10 cellular contexts compared by ENCODE assay signal in genomic region chr11:126341760-126342161, GRCh38. TPM values are rescaled to one million over a fixed set of nuclear protein-coding genes. Genes with fewer than 3 reads are reported as not detected.
DNase-seq lines count a peak whose midpoint lies in the region; ATAC-seq and TF ChIP-seq lines count a peak whose summit lies in the region.
"Had no signal": no experiment of that assay in that cellular context is flagged by ENCODE, and none has a peak within 500 bp of the region (broad histone marks: within the 10 kb centered on the region; RNA-seq: fewer than 3 reads in every experiment).

No MANE protein-coding gene starts in this region.

- DNase-seq in HL-60 (ENCODE audit: low read depth in 1 of 2, low spot score in 1 of 2) (no peak), foreskin melanocyte (peak; percentile 85), UCSD-AML1 (lab: John Stamatoyannopoulos, UW; ENCODE audit: unreplicated experiment) (no peak)
- no peak for DNase-seq in activated CD8-positive, alpha-beta T cell treated with anti-CD3 and anti-CD28 coated beads, Interleukin-2, amount 10 ng/mL, durations not matched to agents 7 days and 5 days
- DNase-seq in activated CD4-positive, alpha-beta T cell treated with anti-CD3 and anti-CD28 coated beads, Interleukin-2, amount 10 ng/mL, durations not matched to agents 7 days and 5 days, result no peak
- DNase-seq: glutamatergic neuron, NCI-H1417 had no signal

- no peak overlapping the region for H2AFZ ChIP-seq in ACC112 (ENCODE audit: low read length, unreplicated experiment)

- peaks cover 56% of the 10 kb centered on the region for H3K4me1 ChIP-seq in ACC112 (ENCODE audit: control insufficient read depth, insufficient read depth, low read length, unreplicated experiment)

- no peak overlapping the region for H3K4me3 Mint-ChIP-seq in activated CD8-positive, alpha-beta T cell treated with anti-CD3 and anti-CD28 coated beads, Interleukin-2, amount 10 ng/mL, durations not matched to agents 7 days and 5 days
- H3K4me3 Mint-ChIP-seq in activated CD4-positive, alpha-beta T cell treated with anti-CD3 and anti-CD28 coated beads, Interleukin-2, amount 10 ng/mL, durations not matched to agents 7 days and 5 days, result no peak overlapping the region

- TF ChIP-seq CTCF in HL-60 (IDR thresholded peaks at IDR 0.05; ENCODE audit: insufficient read depth, low read length), result no peak

- POLR2A ChIA-PET in activated CD8-positive, alpha-beta T cell treated with anti-CD3 and anti-CD28 coated beads, Interleukin-2, amount 10 ng/mL, durations not matched to agents 7 days and 5 days (lab: Charles Lee), result interaction anchor here (1.2 kb wide), 1 partner anchor 12 kb away, joined by 4 read pairs; no protein-coding TSS in a partner anchor
- POLR2A ChIA-PET in activated CD4-positive, alpha-beta T cell treated with anti-CD3 and anti-CD28 coated beads, Interleukin-2, amount 10 ng/mL, durations not matched to agents 7 days and 5 days (lab: Charles Lee), result interaction anchor here (0.5 kb wide), 1 partner anchor 725 kb away, joined by 3 read pairs; no protein-coding TSS in a partner anchor

- H3K9me3 Mint-ChIP-seq in activated CD8-positive, alpha-beta T cell treated with anti-CD3 and anti-CD28 coated beads, Interleukin-2, amount 10 ng/mL, durations not matched to agents 7 days and 5 days (ENCODE audit: insufficient read depth), result no peaks in the 10 kb centered on the region
- no peaks in the 10 kb centered on the region for H3K9me3 Mint-ChIP-seq in activated CD4-positive, alpha-beta T cell treated with anti-CD3 and anti-CD28 coated beads, Interleukin-2, amount 10 ng/mL, durations not matched to agents 7 days and 5 days

- H3K36me3 ChIP-seq in ACC112 (ENCODE audit: insufficient read depth, low read length), result no peaks in the 10 kb centered on the region

- peaks cover 38% of the 10 kb centered on the region for H3K36me3 Mint-ChIP-seq in activated CD8-positive, alpha-beta T cell treated with anti-CD3 and anti-CD28 coated beads, Interleukin-2, amount 10 ng/mL, durations not matched to agents 7 days and 5 days (ENCODE audit: low read depth)
- H3K36me3 Mint-ChIP-seq in activated CD4-positive, alpha-beta T cell treated with anti-CD3 and anti-CD28 coated beads, Interleukin-2, amount 10 ng/mL, durations not matched to agents 7 days and 5 days (ENCODE audit: low read depth), result peaks cover 21% of the 10 kb centered on the region

- no peaks in the 10 kb centered on the region for H3K79me2 ChIP-seq in ACC112 (ENCODE audit: control insufficient read depth, insufficient read depth, low read length, unreplicated experiment)

- ATAC-seq in activated CD8-positive, alpha-beta T cell treated with anti-CD3 and anti-CD28 coated beads, Interleukin-2, amount 10 ng/mL, durations not matched to agents 7 days and 5 days, result no peak
- ATAC-seq in HG03520 (IDR thresholded peaks at IDR 0.05; ENCODE audit: unreplicated experiment) (no peak), GM21529 (IDR thresholded peaks at IDR 0.05; ENCODE audit: unreplicated experiment) (no peak)

- H3K27me3 ChIP-seq in ACC112 (ENCODE audit: insufficient read depth, low read length), result no peaks in the 10 kb centered on the region
- no peaks in the 10 kb centered on the region for H3K27me3 ChIP-seq in HL-60 (ENCODE audit: insufficient read depth, poor library complexity, severe bottlenecking)

- CTCF ChIA-PET in activated CD8-positive, alpha-beta T cell treated with anti-CD3 and anti-CD28 coated beads, Interleukin-2, amount 10 ng/mL, durations not matched to agents 7 days and 5 days (lab: Charles Lee), result interaction anchor here (0.9 kb wide), 1 partner anchor 24 kb away, joined by 5 read pairs; no protein-coding TSS in a partner anchor
- CTCF ChIA-PET in activated CD4-positive, alpha-beta T cell treated with anti-CD3 and anti-CD28 coated beads, Interleukin-2, amount 10 ng/mL, durations not matched to agents 7 days and 5 days (lab: Charles Lee), result interaction anchor here (1.3 kb wide), 1 partner anchor 11 kb away, joined by 4 read pairs; no protein-coding TSS in a partner anchor

- H3K27ac ChIP-seq in ACC112 (ENCODE audit: low read depth, low read length) (peak overlapping the region; percentile 63), HL-60 (replicated peaks) (peak overlapping the region; percentile 21; the same call in 1 of the 2 replicates)

- H3K4me1 Mint-ChIP-seq in activated CD8-positive, alpha-beta T cell treated with anti-CD3 and anti-CD28 coated beads, Interleukin-2, amount 10 ng/mL, durations not matched to agents 7 days and 5 days (ENCODE audit: low read depth), result peaks cover 28% of the 10 kb centered on the region
- H3K4me1 Mint-ChIP-seq in activated CD4-positive, alpha-beta T cell treated with anti-CD3 and anti-CD28 coated beads, Interleukin-2, amount 10 ng/mL, durations not matched to agents 7 days and 5 days, result peaks cover 20% of the 10 kb centered on the region

- peak overlapping the region; percentile 65 for H3K27ac Mint-ChIP-seq in activated CD8-positive, alpha-beta T cell treated with anti-CD3 and anti-CD28 coated beads, Interleukin-2, amount 10 ng/mL, durations not matched to agents 7 days and 5 days
- H3K27ac Mint-ChIP-seq in activated CD4-positive, alpha-beta T cell treated with anti-CD3 and anti-CD28 coated beads, Interleukin-2, amount 10 ng/mL, durations not matched to agents 7 days and 5 days, result no peak overlapping the region

- H3K4me3 ChIP-seq in ACC112 (ENCODE audit: low read depth, low read length), result no peak overlapping the region
- H3K4me3 ChIP-seq in HL-60 (replicated peaks; ENCODE audit: insufficient read depth, low read length), result no peak overlapping the region

- no peaks in the 10 kb centered on the region for H3K27me3 Mint-ChIP-seq in activated CD8-positive, alpha-beta T cell treated with anti-CD3 and anti-CD28 coated beads, Interleukin-2, amount 10 ng/mL, durations not matched to agents 7 days and 5 days (ENCODE audit: low read depth)
- no peaks in the 10 kb centered on the region for H3K27me3 Mint-ChIP-seq in activated CD4-positive, alpha-beta T cell treated with anti-CD3 and anti-CD28 coated beads, Interleukin-2, amount 10 ng/mL, durations not matched to agents 7 days and 5 days

RNA-seq across cellular contexts. Expression of gene ST3GAL4, which starts 13.7 kb away (rescaled TPM):
- 10 to 100 TPM; 10.3 to 11.8 TPM for total RNA-seq in activated CD8-positive, alpha-beta T cell treated with anti-CD3 and anti-CD28 coated beads, Interleukin-2, amount 10 ng/mL, durations not matched to agents 7 days and 5 days
- 1 to 10 TPM; 7.5 to 7.6 TPM for total RNA-seq in activated CD4-positive, alpha-beta T cell treated with anti-CD3 and anti-CD28 coated beads, Interleukin-2, amount 10 ng/mL, durations not matched to agents 7 days and 5 days

RNA-seq across cellular contexts. Expression of gene DCPS, which starts 37.9 kb away (rescaled TPM):
- total RNA-seq in activated CD8-positive, alpha-beta T cell treated with anti-CD3 and anti-CD28 coated beads, Interleukin-2, amount 10 ng/mL, durations not matched to agents 7 days and 5 days, result 10 to 100 TPM; 21.8 to 22.5 TPM
- 10 to 100 TPM; 33.1 to 33.5 TPM for total RNA-seq in activated CD4-positive, alpha-beta T cell treated with anti-CD3 and anti-CD28 coated beads, Interleukin-2, amount 10 ng/mL, durations not matched to agents 7 days and 5 days

RNA-seq across cellular contexts. Expression of gene TIRAP, which starts 58.9 kb away (rescaled TPM):
- 10 to 100 TPM; 15.3 to 15.4 TPM for total RNA-seq in activated CD8-positive, alpha-beta T cell treated with anti-CD3 and anti-CD28 coated beads, Interleukin-2, amount 10 ng/mL, durations not matched to agents 7 days and 5 days
- total RNA-seq in activated CD4-positive, alpha-beta T cell treated with anti-CD3 and anti-CD28 coated beads, Interleukin-2, amount 10 ng/mL, durations not matched to agents 7 days and 5 days, result 10 to 100 TPM; 13.5 to 14.0 TPM
